8 cellular contexts compared by ENCODE assay signal in the genomic region with DNA sequence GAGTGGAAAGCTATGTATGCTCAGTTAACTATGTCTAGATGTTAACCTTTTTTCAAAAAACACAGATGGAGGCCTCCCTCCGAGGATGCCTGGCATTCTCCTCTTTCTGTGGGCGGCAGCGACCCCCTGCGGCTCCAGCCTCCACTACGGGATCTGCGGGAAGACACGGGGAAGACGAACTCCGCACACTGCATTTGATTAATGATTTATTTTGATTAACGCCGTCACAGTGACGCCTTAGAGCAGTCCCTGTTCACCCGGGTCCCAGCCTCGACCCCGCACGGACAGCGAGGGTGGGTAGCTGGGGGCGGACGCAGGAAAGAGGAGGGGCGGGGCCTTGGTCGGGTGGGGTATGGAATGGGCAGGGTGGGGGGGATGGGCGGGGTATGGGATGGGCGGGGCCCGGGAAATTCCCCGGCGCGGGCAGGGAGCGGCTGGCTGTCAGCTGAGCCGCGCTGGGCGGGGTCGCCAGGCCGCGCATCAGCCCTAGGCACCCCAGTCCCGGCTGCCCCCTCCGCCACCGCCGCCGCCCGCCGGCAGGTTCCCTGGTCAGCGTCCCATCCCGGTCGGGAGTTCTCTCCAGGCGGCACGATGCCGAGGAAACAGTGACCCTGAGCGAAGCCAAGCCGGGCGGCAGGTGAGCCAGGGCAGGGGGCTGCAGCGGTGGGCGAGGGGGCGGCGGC. TPM values are rescaled to one million over a fixed set of nuclear protein-coding genes. Genes with fewer than 3 reads are reported as not detected.
DNase-seq lines count a peak whose midpoint lies in the region; ATAC-seq and TF ChIP-seq lines count a peak whose summit lies in the region.

A gene (plus strand): TSS at position 498 of the 683 bp plus-strand sequence. CDS start 8,960 bp downstream, outside the sequence.

- no peak for TF ChIP-seq EP300 in gastroesophageal sphincter (IDR thresholded peaks at IDR 0.05)

- peak within 1 kb of the TSS; percentile 29 to 94 (median 93) for H3K27ac Mint-ChIP-seq in IgD-negative memory B cell

- H3K27me3 ChIP-seq in gastroesophageal sphincter (no peaks in the 10 kb centered on the region), neutrophil (peaks cover 62% of the 10 kb centered on the region)

- peak within 1 kb of the TSS; percentile 91 to 98 (median 96) for H3K4me3 Mint-ChIP-seq in IgD-negative memory B cell

- WGBS in gastroesophageal sphincter (ENCODE audit: low coverage in 1 of 2), 2 donors = 0% methylated on average over 9 of the region's 54 CpGs; no CpG with 5 or more reads in 1 of the 2 donors

- no peaks in the 10 kb centered on the region for H3K9me3 Mint-ChIP-seq in IgD-negative memory B cell

- no peaks in the 10 kb centered on the region for H3K27me3 Mint-ChIP-seq in IgD-negative memory B cell

- DNase-seq in DMS79 treated with DMSO at 0.1 percent for 48 hours (lab: John Stamatoyannopoulos, UW) = peak; percentile 52
- peak; percentile 72 for DNase-seq in SHP77 treated with DMSO at 0.1 percent for 48 hours (lab: John Stamatoyannopoulos, UW)
- DNase-seq in activated naive CD4-positive, alpha-beta T cell treated with Interleukin-2 at 50 U/mL for 16 hours = peak; percentile 74
- DNase-seq in superior temporal gyrus (ENCODE audit: extremely low spot score) = peak; percentile 89

- peak; percentile 54 to 77 (median 71) for TF ChIP-seq CTCF in gastroesophageal sphincter (IDR thresholded peaks at IDR 0.05)
- no peak for TF ChIP-seq CTCF in neutrophil (IDR thresholded peaks at IDR 0.05)

- ATAC-seq in GM21526 (IDR thresholded peaks at IDR 0.05; ENCODE audit: low FRiP score, unreplicated experiment) (peak; percentile 49), gastroesophageal sphincter (peak; percentile 86)

- H3K36me3 Mint-ChIP-seq in IgD-negative memory B cell = no peaks in the 10 kb centered on the region

- H3K27ac ChIP-seq in gastroesophageal sphincter (peak within 1 kb of the TSS; percentile 89 to 99 (median 96)), neutrophil (no peak within 1 kb of the TSS)

- H3K4me1 ChIP-seq in gastroesophageal sphincter = peaks cover 0 to 37% (median 3%) of the 10 kb centered on the region in 3 donors
- H3K4me1 ChIP-seq in neutrophil (ENCODE audit: control insufficient read depth in 1 of 2, insufficient read depth in 1 of 2, low read depth in 1 of 2, low read length in 1 of 2) = peaks cover 9 to 20% of the 10 kb centered on the region in 2 experiments

- peaks cover 0 to 5% of the 10 kb centered on the region in 2 donors for H3K36me3 ChIP-seq in gastroesophageal sphincter
- no peaks in the 10 kb centered on the region for H3K36me3 ChIP-seq in neutrophil

- H3K4me1 Mint-ChIP-seq in IgD-negative memory B cell = peaks cover 15 to 19% (median 17%) of the 10 kb centered on the region in 3 donors

- H3K9me3 ChIP-seq in gastroesophageal sphincter (no peaks in the 10 kb centered on the region), neutrophil (no peaks in the 10 kb centered on the region)

- peak; percentile 55 to 57 for TF ChIP-seq POLR2A in gastroesophageal sphincter (IDR thresholded peaks at IDR 0.05)

- peak within 1 kb of the TSS; percentile 89 to 99 for H3K4me3 ChIP-seq in gastroesophageal sphincter
- H3K4me3 ChIP-seq in neutrophil (ENCODE audit: low read depth in 1 of 2, low read length in 1 of 2) = peak within 1 kb of the TSS; percentile 17 to 60

RNA-seq across cellular contexts. Expression of the gene that starts here (rescaled TPM):
- 16.3 TPM for polyA plus RNA-seq in IgD-negative memory B cell
- total RNA-seq in gastroesophageal sphincter = 100 to 1,000 TPM in 1 of 4 donors, 10 to 100 TPM in 3; 69.0 to 103 (median 82.2) TPM
